10 cellular contexts compared by ENCODE assay signal in genomic region chr1:29256979-29257804, GRCh38. TPM values are rescaled to one million over a fixed set of nuclear protein-coding genes. Genes with fewer than 3 reads are reported as not detected.
A peak's percentile ranks its signal among the peaks of the same experiment; 100 is the strongest.
DNase-seq lines count a peak whose midpoint lies in the region; ATAC-seq and TF ChIP-seq lines count a peak whose summit lies in the region.
"Had no signal": no experiment of that assay in that cellular context is flagged by ENCODE, and none has a peak within 500 bp of the region (broad histone marks: within the 10 kb centered on the region; RNA-seq: fewer than 3 reads in every experiment).

No MANE protein-coding gene starts in this region.

- peak overlapping the region; percentile 25; the same call in 1 of the 2 replicates for H3K27ac Mint-ChIP-seq in WTC11
- H3K27ac Mint-ChIP-seq in nephron progenitor cell: no peak overlapping the region

- H3K27me3 Mint-ChIP-seq in WTC11 (ENCODE audit: low read depth): peaks cover 37% of the 10 kb centered on the region
- H3K27me3 Mint-ChIP-seq in nephron progenitor cell (ENCODE audit: low read depth, poor library complexity): peaks cover 6% of the 10 kb centered on the region

- H3K9me3 Mint-ChIP-seq in WTC11 (no peaks in the 10 kb centered on the region), nephron progenitor cell (no peaks in the 10 kb centered on the region)

- H3K4me3 Mint-ChIP-seq in WTC11: peak overlapping the region; percentile 6; the same call in 1 of the 2 replicates
- peak overlapping the region; percentile 4 for H3K4me3 Mint-ChIP-seq in nephron progenitor cell

- POLR2A ChIA-PET in WTC11 (lab: Charles Lee): no interaction called here

- CTCF ChIA-PET in WTC11 (lab: Charles Lee): interaction anchor here (0.8 to 4.1 kb wide), 8 partner anchors 10 to 75 kb away, joined by 3 to 30 read pairs (median 8); no protein-coding TSS in a partner anchor

- H3K4me1 Mint-ChIP-seq in WTC11 (peaks cover 49% of the 10 kb centered on the region), nephron progenitor cell (peaks cover 55% of the 10 kb centered on the region)

- H3K36me3 Mint-ChIP-seq in WTC11: no peaks in the 10 kb centered on the region
- peaks cover 8% of the 10 kb centered on the region for H3K36me3 Mint-ChIP-seq in nephron progenitor cell (ENCODE audit: low read depth)

- TF ChIP-seq CTCF in WTC11 (IDR thresholded peaks at IDR 0.05) (no peak), nephron progenitor cell (IDR thresholded peaks at IDR 0.05) (no peak)

- no peak for TF ChIP-seq POLR2A in GM18505 (IDR thresholded peaks at IDR 0.05; ENCODE audit: borderline replicate concordance, extremely low read depth, insufficient read depth, insufficient read length)

- peak; percentile 94 for DNase-seq in DMS153 (lab: John Stamatoyannopoulos, UW)
- peak; percentile 92 for DNase-seq in NCI-H1092 (lab: John Stamatoyannopoulos, UW)
- DNase-seq in WTC11 (ENCODE audit: low spot score): peak; percentile 24
- peak; percentile 58 for DNase-seq in nephron progenitor cell
- no peak for DNase-seq in cerebellar nuclear complex (lab: John Stamatoyannopoulos, UW)
- no peak for DNase-seq in HCEC 1CT
- DNase-seq: foreskin melanocyte, NCI-H446 treated with DMSO at 0.1 percent for 48 hours had no signal

- ATAC-seq in WTC11: peak; percentile 7; the same call in 1 of the 2 replicates
- no peak for ATAC-seq in GM21526 (IDR thresholded peaks at IDR 0.05; ENCODE audit: low FRiP score, unreplicated experiment)
- ATAC-seq in GM18505 (IDR thresholded peaks at IDR 0.05; ENCODE audit: unreplicated experiment): no peak

TF ChIP-seq in WTC11, 78 proteins besides CTCF, POLR2A, EP300 and RAD21:
- peak; percentile 75 for TF ChIP-seq ZNF423 (CRISPR knock-in tag; IDR thresholded peaks at IDR 0.05)
- no peak for TF ChIP-seq RORB (CRISPR knock-in tag; IDR thresholded peaks at IDR 0.05)

RNA-seq across cellular contexts. Expression of gene PTPRU, which starts 20.9 kb away (rescaled TPM):
- 60.8 to 75.4 TPM (median 68.2 TPM) in 3 replicates for total RNA-seq in WTC11 (2021)

RNA-seq across cellular contexts. Expression of gene MECR, which starts 26.5 kb away (rescaled TPM):
- 37.6 to 44.2 TPM (median 43.0 TPM) in 3 replicates for total RNA-seq in WTC11 (2021)

Comparison
In these comparisons a context has a peak if more than half of its experiments do, and no peak if none do; other contexts are left out.
1. DNase-seq: peak in DMS153 (single experiment), NCI-H1092 (single experiment), WTC11 (single experiment) and nephron progenitor cell (single experiment); none in cerebellar nuclear complex (0 of 2) and HCEC 1CT (single experiment).